ENCODE assay signal across 21 cellular contexts in the genomic region with DNA sequence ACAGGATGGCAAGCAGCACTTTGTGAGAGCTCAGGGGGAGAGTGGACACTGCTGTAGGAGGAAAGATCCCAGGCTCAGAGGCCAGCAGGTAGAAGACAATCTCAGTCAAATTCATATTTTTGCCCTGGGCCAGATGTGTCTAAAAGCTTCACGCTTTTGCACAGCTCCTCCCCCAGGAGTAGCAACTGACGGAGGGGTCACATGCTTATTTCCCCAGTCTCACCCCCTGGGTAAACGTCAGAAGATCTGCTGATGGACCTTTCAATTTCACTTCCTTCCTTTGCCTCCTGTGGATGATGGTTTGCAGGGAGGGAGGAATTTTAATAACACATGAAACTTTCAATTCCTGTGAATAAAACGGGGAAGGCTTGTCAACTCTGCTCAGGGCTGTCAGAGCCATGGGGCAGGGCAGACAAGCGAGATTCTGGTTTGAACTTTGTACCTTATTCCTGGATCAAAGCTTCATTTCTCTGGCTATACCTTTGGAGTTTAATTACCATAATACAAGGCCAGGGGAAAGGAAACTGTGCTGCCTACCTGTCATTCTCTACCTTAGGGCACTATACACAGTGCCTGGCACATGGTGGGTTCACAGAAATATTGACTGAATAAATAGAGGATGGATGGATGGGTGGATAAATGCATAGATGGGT. TPM values are rescaled to one million over a fixed set of nuclear protein-coding genes. Genes with fewer than 3 reads are reported as not detected.
"Had no signal": no experiment of that assay in that cellular context is flagged by ENCODE, and none has a peak within 500 bp of the region (broad histone marks: within the 10 kb centered on the region; RNA-seq: fewer than 3 reads in every experiment).

No MANE protein-coding gene starts in this region.

- H3K27ac ChIP-seq: adrenal gland, cardiac muscle cell, left ventricle myocardium inferior, tibial nerve, uterus had no signal

- H3K4me3 Mint-ChIP-seq: activated B cell treated with CpG ODN at 0.5 μM for 24 hours; activated CD8-positive, alpha-beta T cell treated with anti-CD3 and anti-CD28 coated beads for 36 hours; activated naive CD4-positive, alpha-beta T cell treated with anti-CD3 and anti-CD28 coated beads, Interleukin-2, amount 50 U/mL, for 24 hours; activated T-cell treated with anti-CD3 and anti-CD28 coated beads, Interleukin-2, amount 50 U/mL, for 4 hours; natural killer cell had no signal

- H3K9me3 Mint-ChIP-seq: activated CD8-positive, alpha-beta T cell treated with anti-CD3 and anti-CD28 coated beads for 36 hours; activated naive CD4-positive, alpha-beta T cell treated with anti-CD3 and anti-CD28 coated beads, Interleukin-2, amount 50 U/mL, for 24 hours; activated T-cell treated with anti-CD3 and anti-CD28 coated beads, Interleukin-2, amount 50 U/mL, for 4 hours had no signal

- H3K4me1 Mint-ChIP-seq: activated B cell treated with CpG ODN at 0.5 μM for 24 hours; activated naive CD4-positive, alpha-beta T cell treated with anti-CD3 and anti-CD28 coated beads, Interleukin-2, amount 50 U/mL, for 24 hours; natural killer cell had no signal

- H3K36me3 Mint-ChIP-seq: activated naive CD4-positive, alpha-beta T cell treated with anti-CD3 and anti-CD28 coated beads, Interleukin-2, amount 50 U/mL, for 24 hours; natural killer cell had no signal

- H3K9me3 ChIP-seq: adrenal gland, left ventricle myocardium inferior, tibial nerve, uterus had no signal

- ATAC-seq: activated CD8-positive, alpha-beta T cell treated with anti-CD3 and anti-CD28 coated beads for 36 hours; activated T-cell treated with anti-CD3 and anti-CD28 coated beads, Interleukin-2, amount 50 U/mL, for 4 hours; esophagus mucosa; natural killer cell had no signal

- H3K36me3 ChIP-seq: adrenal gland, cardiac muscle cell, left ventricle myocardium inferior, tibial nerve, uterus had no signal

- H3K27me3 ChIP-seq: adrenal gland, tibial nerve, uterus had no signal

- DNase-seq: activated B cell treated with CpG ODN at 0.5 μM for 24 hours; activated CD4-positive, alpha-beta T cell treated with anti-CD3 and anti-CD28 coated beads for 48 hours; activated CD8-positive, alpha-beta T cell treated with anti-CD3 and anti-CD28 coated beads for 36 hours; activated effector memory CD4-positive, alpha-beta T cell treated with Interleukin-2 at 50 U/mL for 16 hours; activated T-cell treated with anti-CD3 and anti-CD28 coated beads, Interleukin-2, amount 50 U/mL, for 4 hours; adrenal gland; hippocampal formation; left ventricle myocardium inferior; natural killer cell; posterior cingulate gyrus; retina; stimulated activated CD4-positive, alpha-beta T cell treated with anti-CD3 and anti-CD28 coated beads, Interleukin-15, amount 100 ng/mL, for 24 hours; stimulated activated CD4-positive, alpha-beta T cell treated with anti-CD3 and anti-CD28 coated beads, Interleukin-4, amount 100 ng/mL, for 1 hour; stimulated activated naive CD4-positive, alpha-beta T cell treated with Interleukin-2 at 50 U/mL for 16 hours; substantia nigra; uterus had no signal

- H3K4me1 ChIP-seq: adrenal gland, left ventricle myocardium inferior, tibial nerve, uterus had no signal

- H3K27ac Mint-ChIP-seq: activated B cell treated with CpG ODN at 0.5 μM for 24 hours; activated CD8-positive, alpha-beta T cell treated with anti-CD3 and anti-CD28 coated beads for 36 hours; activated naive CD4-positive, alpha-beta T cell treated with anti-CD3 and anti-CD28 coated beads, Interleukin-2, amount 50 U/mL, for 24 hours; natural killer cell had no signal

- H3K4me3 ChIP-seq: adrenal gland, cardiac muscle cell, left ventricle myocardium inferior, tibial nerve, uterus had no signal

RNA-seq across cellular contexts. Expression of gene POU4F1, which starts 41.0 kb away (rescaled TPM):
- total RNA-seq: adrenal gland, cardiac muscle cell, left ventricle myocardium inferior, tibial nerve, uterus had no signal
- polyA plus RNA-seq: keratinocyte had no signal
